ENCODE assay signal across 1 cellular context in genomic region chr15:85008474-85009260, GRCh38.
TF ChIP-seq lines count a peak whose summit lies in the region.

No MANE protein-coding gene starts in this region.

TF ChIP-seq in H1, 55 proteins besides CTCF, POLR2A, EP300 and RAD21:
- no peak for TF ChIP-seq SP4 (IDR thresholded peaks at IDR 0.05; ENCODE audit: low read length)
- TF ChIP-seq ATF3 (IDR thresholded peaks at IDR 0.05; ENCODE audit: insufficient read depth, low read depth, low read length): no peak
- no peak for TF ChIP-seq RXRA (IDR thresholded peaks at IDR 0.05; ENCODE audit: insufficient read depth, low read depth, low read length)
- no peak for TF ChIP-seq KDM1A (IDR thresholded peaks at IDR 0.05; ENCODE audit: borderline replicate concordance, low read length)
- no peak for TF ChIP-seq CHD7 (IDR thresholded peaks at IDR 0.05; ENCODE audit: insufficient replicate concordance, low read length)
- TF ChIP-seq RFX5 (IDR thresholded peaks at IDR 0.05; ENCODE audit: borderline replicate concordance, low read depth, low read length): no peak
- no peak for TF ChIP-seq EGR1 (IDR thresholded peaks at IDR 0.05; ENCODE audit: borderline replicate concordance, low read depth, low read length)
- TF ChIP-seq ASH2L (IDR thresholded peaks at IDR 0.05; ENCODE audit: low read length): no peak
- TF ChIP-seq SP1 (IDR thresholded peaks at IDR 0.05; ENCODE audit: low read depth, low read length): no peak
- TF ChIP-seq ZNF274 (IDR thresholded peaks at IDR 0.05; ENCODE audit: borderline replicate concordance, extremely low read depth, low read length): no peak
- no peak for TF ChIP-seq RBBP5 (IDR thresholded peaks at IDR 0.05; ENCODE audit: borderline replicate concordance, low read depth, low read length)
- no peak for TF ChIP-seq SIN3A (conservative IDR thresholded peaks at IDR 0.05 in 1 of 2, IDR thresholded peaks at IDR 0.05 in 1 of 2; ENCODE audit: low read depth in 1 of 2, low read length in 2 of 2)
